Comparison of ENCODE assay signal across 1 cellular context in the genomic region with DNA sequence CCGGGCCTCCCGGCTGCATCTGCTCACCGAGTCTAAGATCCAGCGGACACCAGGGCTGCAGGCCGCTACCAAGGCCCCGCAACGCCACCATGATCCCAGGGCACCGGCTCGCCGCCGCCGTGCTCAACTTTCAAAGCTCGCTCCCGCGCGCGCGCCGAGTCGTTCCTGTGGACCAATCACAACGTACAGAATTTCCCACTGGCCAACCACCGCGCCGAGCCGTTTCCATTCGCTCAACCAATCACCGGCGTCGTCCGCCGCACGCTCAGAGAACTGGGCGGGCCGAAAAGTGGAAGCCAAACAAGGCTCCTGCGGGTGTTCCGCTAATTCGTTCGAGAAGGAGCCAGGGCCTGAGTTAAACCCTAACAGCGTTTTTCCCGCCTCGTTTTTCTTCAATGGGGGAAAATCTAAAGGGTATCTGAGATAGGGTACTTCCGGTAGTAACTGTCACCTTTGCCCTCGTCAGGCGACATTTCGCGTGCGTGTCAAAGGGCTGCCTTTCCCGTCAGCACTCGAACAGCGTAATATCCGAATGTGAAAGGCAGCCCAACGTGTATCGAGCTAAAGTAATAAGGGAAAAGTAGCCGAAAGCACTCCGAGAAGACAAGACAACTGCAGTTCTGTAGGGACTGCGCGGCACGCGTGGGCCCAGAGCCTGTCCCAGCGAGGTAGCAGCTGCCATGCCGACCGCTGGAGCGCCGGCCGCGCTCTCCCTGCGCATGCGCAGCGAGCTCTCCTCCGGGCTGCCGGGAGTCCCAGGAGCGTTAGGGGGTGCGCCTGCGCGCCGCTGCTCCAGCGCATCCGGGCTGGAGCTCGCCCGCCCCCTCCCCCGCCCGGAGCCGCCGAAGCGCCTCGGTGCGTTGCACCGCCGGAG.
A peak's percentile ranks its signal among the peaks of the same experiment; 100 is the strongest.
TF ChIP-seq lines count a peak whose summit lies in the region.

A gene with protein sequence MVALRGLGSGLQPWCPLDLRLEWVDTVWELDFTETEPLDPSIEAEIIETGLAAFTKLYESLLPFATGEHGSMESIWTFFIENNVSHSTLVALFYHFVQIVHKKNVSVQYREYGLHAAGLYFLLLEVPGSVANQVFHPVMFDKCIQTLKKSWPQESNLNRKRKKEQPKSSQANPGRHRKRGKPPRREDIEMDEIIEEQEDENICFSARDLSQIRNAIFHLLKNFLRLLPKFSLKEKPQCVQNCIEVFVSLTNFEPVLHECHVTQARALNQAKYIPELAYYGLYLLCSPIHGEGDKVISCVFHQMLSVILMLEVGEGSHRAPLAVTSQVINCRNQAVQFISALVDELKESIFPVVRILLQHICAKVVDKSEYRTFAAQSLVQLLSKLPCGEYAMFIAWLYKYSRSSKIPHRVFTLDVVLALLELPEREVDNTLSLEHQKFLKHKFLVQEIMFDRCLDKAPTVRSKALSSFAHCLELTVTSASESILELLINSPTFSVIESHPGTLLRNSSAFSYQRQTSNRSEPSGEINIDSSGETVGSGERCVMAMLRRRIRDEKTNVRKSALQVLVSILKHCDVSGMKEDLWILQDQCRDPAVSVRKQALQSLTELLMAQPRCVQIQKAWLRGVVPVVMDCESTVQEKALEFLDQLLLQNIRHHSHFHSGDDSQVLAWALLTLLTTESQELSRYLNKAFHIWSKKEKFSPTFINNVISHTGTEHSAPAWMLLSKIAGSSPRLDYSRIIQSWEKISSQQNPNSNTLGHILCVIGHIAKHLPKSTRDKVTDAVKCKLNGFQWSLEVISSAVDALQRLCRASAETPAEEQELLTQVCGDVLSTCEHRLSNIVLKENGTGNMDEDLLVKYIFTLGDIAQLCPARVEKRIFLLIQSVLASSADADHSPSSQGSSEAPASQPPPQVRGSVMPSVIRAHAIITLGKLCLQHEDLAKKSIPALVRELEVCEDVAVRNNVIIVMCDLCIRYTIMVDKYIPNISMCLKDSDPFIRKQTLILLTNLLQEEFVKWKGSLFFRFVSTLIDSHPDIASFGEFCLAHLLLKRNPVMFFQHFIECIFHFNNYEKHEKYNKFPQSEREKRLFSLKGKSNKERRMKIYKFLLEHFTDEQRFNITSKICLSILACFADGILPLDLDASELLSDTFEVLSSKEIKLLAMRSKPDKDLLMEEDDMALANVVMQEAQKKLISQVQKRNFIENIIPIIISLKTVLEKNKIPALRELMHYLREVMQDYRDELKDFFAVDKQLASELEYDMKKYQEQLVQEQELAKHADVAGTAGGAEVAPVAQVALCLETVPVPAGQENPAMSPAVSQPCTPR (N-terminal part only) (minus strand): TSS at position 132 of the 874 bp plus-strand sequence. CDS start 41 bp downstream, at position 91.
A gene (plus strand): TSS at position 836 of the 874 bp plus-strand sequence. CDS start 452 bp downstream, outside the sequence.

TF ChIP-seq in HepG2, 621 proteins besides CTCF, POLR2A, EP300 and RAD21 (continued from another document and continues in another):
- TF ChIP-seq SAP130 (CRISPR knock-in tag; IDR thresholded peaks at IDR 0.05; ENCODE audit: low read depth) (peak; percentile 85), RARG (CRISPR knock-in tag; IDR thresholded peaks at IDR 0.05; ENCODE audit: low read depth) (no peak), ZNF556 (CRISPR knock-in tag; IDR thresholded peaks at IDR 0.05; ENCODE audit: borderline replicate concordance) (no peak; the same call in 1 of the 2 replicates), TOPORS (CRISPR knock-in tag; IDR thresholded peaks at IDR 0.05) (peak; percentile 75), CCAR2 (optimal IDR thresholded peaks at IDR 0.05; ENCODE audit: low read depth, low read length) (no peak), SP4 (CRISPR knock-in tag; IDR thresholded peaks at IDR 0.05) (peak; percentile 78), ZNF709 (CRISPR knock-in tag; IDR thresholded peaks at IDR 0.05) (peak; percentile 81; the same call in 1 of the 2 replicates), ZEB1 (IDR thresholded peaks at IDR 0.05; ENCODE audit: insufficient replicate concordance, low read depth) (no peak), KAT7 (CRISPR knock-in tag; IDR thresholded peaks at IDR 0.05; ENCODE audit: borderline replicate concordance) (peak; percentile 34), HIVEP1 (CRISPR knock-in tag; IDR thresholded peaks at IDR 0.05) (peak; percentile 88), ZNF775 (CRISPR knock-in tag; IDR thresholded peaks at IDR 0.05; ENCODE audit: borderline replicate concordance) (no peak), NR2C2 (CRISPR knock-in tag; IDR thresholded peaks at IDR 0.05; ENCODE audit: borderline replicate concordance) (peak; percentile 86), NFRKB (IDR thresholded peaks at IDR 0.05) (no peak), ZNF616 (CRISPR knock-in tag; IDR thresholded peaks at IDR 0.05; ENCODE audit: low read depth) (peak; percentile 30; the same call in 1 of the 2 replicates), ZNF772 (CRISPR knock-in tag; IDR thresholded peaks at IDR 0.05) (peak; percentile 32), AKAP8 (CRISPR knock-in tag; IDR thresholded peaks at IDR 0.05) (no peak), ZC3H4 (CRISPR knock-in tag; IDR thresholded peaks at IDR 0.05; ENCODE audit: borderline replicate concordance) (no peak), ZBTB21 (CRISPR knock-in tag; IDR thresholded peaks at IDR 0.05) (no peak), ZNF879 (CRISPR knock-in tag; IDR thresholded peaks at IDR 0.05) (no peak), GZF1 (CRISPR knock-in tag; IDR thresholded peaks at IDR 0.05) (no peak), ZFAT (CRISPR knock-in tag; conservative IDR thresholded peaks at IDR 0.05) (0 out of 2 replicates have a peak, but pooled peaks have one; percentile 51), FOXK1 (CRISPR knock-in tag; IDR thresholded peaks at IDR 0.05; ENCODE audit: borderline replicate concordance, low read depth) (peak; percentile 53; the same call in 1 of the 2 replicates), ZNF724P (CRISPR knock-in tag; IDR thresholded peaks at IDR 0.05; ENCODE audit: borderline replicate concordance) (no peak), ZNF333 (CRISPR knock-in tag; IDR thresholded peaks at IDR 0.05; ENCODE audit: borderline replicate concordance) (peak; percentile 50; the same call in 1 of the 2 replicates), KDM5B (CRISPR knock-in tag; IDR thresholded peaks at IDR 0.05; ENCODE audit: borderline replicate concordance) (peak; percentile 95), ZNF136 (CRISPR knock-in tag; IDR thresholded peaks at IDR 0.05; ENCODE audit: low read depth) (peak; percentile 96)
- TF ChIP-seq, protein P1, sequence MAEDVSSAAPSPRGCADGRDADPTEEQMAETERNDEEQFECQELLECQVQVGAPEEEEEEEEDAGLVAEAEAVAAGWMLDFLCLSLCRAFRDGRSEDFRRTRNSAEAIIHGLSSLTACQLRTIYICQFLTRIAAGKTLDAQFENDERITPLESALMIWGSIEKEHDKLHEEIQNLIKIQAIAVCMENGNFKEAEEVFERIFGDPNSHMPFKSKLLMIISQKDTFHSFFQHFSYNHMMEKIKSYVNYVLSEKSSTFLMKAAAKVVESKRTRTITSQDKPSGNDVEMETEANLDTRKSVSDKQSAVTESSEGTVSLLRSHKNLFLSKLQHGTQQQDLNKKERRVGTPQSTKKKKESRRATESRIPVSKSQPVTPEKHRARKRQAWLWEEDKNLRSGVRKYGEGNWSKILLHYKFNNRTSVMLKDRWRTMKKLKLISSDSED (CRISPR knock-in tag; IDR thresholded peaks at IDR 0.05): no peak
- TF ChIP-seq, protein P2, sequence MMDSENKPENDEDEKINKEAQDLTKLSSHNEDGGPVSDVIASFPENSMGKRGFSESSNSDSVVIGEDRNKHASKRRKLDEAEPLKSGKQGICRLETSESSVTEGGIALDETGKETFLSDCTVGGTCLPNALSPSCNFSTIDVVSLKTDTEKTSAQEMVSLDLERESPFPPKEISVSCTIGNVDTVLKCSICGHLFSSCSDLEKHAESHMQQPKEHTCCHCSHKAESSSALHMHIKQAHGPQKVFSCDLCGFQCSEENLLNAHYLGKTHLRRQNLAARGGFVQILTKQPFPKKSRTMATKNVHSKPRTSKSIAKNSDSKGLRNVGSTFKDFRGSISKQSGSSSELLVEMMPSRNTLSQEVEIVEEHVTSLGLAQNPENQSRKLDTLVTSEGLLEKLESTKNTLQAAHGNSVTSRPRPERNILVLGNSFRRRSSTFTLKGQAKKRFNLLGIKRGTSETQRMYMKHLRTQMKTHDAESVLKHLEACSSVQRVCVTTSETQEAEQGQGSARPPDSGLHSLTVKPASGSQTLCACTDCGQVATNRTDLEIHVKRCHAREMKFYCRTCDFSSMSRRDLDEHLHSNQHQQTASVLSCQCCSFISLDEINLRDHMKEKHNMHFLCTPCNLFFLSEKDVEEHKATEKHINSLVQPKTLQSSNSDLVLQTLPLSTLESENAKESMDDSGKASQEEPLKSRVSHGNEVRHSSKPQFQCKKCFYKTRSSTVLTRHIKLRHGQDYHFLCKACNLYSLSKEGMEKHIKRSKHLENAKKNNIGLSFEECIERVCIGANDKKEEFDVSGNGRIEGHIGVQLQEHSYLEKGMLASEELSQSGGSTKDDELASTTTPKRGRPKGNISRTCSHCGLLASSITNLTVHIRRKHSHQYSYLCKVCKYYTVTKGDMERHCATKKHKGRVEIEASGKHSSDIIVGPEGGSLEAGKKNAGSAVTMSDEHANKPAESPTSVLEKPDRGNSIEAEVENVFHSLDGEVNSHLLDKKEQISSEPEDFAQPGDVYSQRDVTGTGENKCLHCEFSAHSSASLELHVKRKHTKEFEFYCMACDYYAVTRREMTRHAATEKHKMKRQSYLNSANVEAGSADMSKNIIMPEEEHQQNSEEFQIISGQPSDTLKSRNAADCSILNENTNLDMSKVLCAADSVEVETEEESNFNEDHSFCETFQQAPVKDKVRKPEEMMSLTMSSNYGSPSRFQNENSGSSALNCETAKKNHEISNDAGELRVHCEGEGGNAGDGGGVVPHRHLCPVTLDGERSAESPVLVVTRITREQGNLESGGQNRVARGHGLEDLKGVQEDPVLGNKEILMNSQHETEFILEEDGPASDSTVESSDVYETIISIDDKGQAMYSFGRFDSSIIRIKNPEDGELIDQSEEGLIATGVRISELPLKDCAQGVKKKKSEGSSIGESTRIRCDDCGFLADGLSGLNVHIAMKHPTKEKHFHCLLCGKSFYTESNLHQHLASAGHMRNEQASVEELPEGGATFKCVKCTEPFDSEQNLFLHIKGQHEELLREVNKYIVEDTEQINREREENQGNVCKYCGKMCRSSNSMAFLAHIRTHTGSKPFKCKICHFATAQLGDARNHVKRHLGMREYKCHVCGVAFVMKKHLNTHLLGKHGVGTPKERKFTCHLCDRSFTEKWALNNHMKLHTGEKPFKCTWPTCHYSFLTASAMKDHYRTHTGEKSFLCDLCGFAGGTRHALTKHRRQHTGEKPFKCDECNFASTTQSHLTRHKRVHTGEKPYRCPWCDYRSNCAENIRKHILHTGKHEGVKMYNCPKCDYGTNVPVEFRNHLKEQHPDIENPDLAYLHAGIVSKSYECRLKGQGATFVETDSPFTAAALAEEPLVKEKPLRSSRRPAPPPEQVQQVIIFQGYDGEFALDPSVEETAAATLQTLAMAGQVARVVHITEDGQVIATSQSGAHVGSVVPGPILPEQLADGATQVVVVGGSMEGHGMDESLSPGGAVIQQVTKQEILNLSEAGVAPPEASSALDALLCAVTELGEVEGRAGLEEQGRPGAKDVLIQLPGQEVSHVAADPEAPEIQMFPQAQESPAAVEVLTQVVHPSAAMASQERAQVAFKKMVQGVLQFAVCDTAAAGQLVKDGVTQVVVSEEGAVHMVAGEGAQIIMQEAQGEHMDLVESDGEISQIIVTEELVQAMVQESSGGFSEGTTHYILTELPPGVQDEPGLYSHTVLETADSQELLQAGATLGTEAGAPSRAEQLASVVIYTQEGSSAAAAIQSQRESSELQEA (CRISPR knock-in tag; IDR thresholded peaks at IDR 0.05; ENCODE audit: not compliant biosample characterization): peak; percentile 86
- TF ChIP-seq, protein P3, sequence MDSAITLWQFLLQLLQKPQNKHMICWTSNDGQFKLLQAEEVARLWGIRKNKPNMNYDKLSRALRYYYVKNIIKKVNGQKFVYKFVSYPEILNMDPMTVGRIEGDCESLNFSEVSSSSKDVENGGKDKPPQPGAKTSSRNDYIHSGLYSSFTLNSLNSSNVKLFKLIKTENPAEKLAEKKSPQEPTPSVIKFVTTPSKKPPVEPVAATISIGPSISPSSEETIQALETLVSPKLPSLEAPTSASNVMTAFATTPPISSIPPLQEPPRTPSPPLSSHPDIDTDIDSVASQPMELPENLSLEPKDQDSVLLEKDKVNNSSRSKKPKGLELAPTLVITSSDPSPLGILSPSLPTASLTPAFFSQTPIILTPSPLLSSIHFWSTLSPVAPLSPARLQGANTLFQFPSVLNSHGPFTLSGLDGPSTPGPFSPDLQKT (CRISPR knock-in tag; IDR thresholded peaks at IDR 0.05; ENCODE audit: borderline replicate concordance): peak; percentile 12; the same call in 1 of the 2 replicates
- TF ChIP-seq, protein P4, sequence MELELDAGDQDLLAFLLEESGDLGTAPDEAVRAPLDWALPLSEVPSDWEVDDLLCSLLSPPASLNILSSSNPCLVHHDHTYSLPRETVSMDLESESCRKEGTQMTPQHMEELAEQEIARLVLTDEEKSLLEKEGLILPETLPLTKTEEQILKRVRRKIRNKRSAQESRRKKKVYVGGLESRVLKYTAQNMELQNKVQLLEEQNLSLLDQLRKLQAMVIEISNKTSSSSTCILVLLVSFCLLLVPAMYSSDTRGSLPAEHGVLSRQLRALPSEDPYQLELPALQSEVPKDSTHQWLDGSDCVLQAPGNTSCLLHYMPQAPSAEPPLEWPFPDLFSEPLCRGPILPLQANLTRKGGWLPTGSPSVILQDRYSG (CRISPR knock-in tag; IDR thresholded peaks at IDR 0.05): peak; percentile 40; the same call in 1 of the 2 replicates
- TF ChIP-seq, protein P5, sequence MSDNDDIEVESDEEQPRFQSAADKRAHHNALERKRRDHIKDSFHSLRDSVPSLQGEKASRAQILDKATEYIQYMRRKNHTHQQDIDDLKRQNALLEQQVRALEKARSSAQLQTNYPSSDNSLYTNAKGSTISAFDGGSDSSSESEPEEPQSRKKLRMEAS (IDR thresholded peaks at IDR 0.05): peak; percentile 77
- TF ChIP-seq, protein P6, sequence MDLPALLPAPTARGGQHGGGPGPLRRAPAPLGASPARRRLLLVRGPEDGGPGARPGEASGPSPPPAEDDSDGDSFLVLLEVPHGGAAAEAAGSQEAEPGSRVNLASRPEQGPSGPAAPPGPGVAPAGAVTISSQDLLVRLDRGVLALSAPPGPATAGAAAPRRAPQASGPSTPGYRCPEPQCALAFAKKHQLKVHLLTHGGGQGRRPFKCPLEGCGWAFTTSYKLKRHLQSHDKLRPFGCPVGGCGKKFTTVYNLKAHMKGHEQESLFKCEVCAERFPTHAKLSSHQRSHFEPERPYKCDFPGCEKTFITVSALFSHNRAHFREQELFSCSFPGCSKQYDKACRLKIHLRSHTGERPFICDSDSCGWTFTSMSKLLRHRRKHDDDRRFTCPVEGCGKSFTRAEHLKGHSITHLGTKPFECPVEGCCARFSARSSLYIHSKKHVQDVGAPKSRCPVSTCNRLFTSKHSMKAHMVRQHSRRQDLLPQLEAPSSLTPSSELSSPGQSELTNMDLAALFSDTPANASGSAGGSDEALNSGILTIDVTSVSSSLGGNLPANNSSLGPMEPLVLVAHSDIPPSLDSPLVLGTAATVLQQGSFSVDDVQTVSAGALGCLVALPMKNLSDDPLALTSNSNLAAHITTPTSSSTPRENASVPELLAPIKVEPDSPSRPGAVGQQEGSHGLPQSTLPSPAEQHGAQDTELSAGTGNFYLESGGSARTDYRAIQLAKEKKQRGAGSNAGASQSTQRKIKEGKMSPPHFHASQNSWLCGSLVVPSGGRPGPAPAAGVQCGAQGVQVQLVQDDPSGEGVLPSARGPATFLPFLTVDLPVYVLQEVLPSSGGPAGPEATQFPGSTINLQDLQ (CRISPR knock-in tag; IDR thresholded peaks at IDR 0.05): peak; percentile 61; the same call in 1 of the 2 replicates
